Comparison of ENCODE assay signal across 27 cellular contexts in the genomic region with DNA sequence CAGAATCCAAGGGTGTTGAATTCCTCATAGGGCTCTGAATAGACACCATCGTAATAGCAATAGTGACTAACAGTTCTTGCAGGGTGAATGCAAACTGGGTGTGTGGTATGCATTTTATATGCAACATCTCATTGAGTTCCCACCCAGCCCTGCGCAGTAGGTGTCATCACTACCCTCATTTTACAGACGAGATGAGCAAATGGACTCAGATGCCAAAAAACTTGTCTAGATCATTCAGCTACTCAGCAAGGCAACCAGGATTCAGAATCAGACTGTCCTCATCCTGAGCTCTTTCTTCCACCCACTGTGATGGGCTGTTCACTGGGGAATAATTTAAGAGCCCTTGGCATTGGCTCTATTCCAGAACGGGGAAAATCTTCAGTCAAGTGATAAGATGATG.
"Had no signal": no experiment of that assay in that cellular context is flagged by ENCODE, and none has a peak within 500 bp of the region (broad histone marks: within the 10 kb centered on the region; RNA-seq: fewer than 3 reads in every experiment).

No MANE protein-coding gene starts in this region.

- H3K4me3 ChIP-seq: adrenal gland, body of pancreas had no signal

- ATAC-seq: activated CD4-positive, CD25-positive, alpha-beta regulatory T cell treated with anti-CD3 and anti-CD28 coated beads, Interleukin-2, amount 50 U/mL, for 24 hours; activated CD8-positive, alpha-beta T cell treated with anti-CD3 and anti-CD28 coated beads for 36 hours; activated naive CD8-positive, alpha-beta T cell treated with anti-CD3 and anti-CD28 coated beads, Interleukin-2, amount 50 U/mL, for 24 hours; body of pancreas; effector memory CD8-positive, alpha-beta T cell; T-helper 17 cell had no signal

- DNase-seq: activated B cell treated with CpG ODN at 0.5 μM for 24 hours; activated CD4-positive, alpha-beta T cell treated with anti-CD3 and anti-CD28 coated beads for 48 hours; activated CD4-positive, alpha-beta T cell treated with anti-CD3 and anti-CD28 coated beads, Interleukin-2, amount 50 U/mL, for 1 hour; activated CD4-positive, alpha-beta T cell treated with anti-CD3 and anti-CD28 coated beads, Interleukin-2, amount 50 U/mL, for 48 hours; activated CD8-positive, alpha-beta memory T cell treated with anti-CD3 and anti-CD28 coated beads for 24 hours; activated CD8-positive, alpha-beta T cell treated with anti-CD3 and anti-CD28 coated beads for 36 hours; activated effector memory CD4-positive, alpha-beta T cell treated with anti-CD3 and anti-CD28 coated beads, Interleukin-2, amount 50 U/mL, for 16 hours; activated naive CD4-positive, alpha-beta T cell treated with anti-CD3 and anti-CD28 coated beads for 36 hours; activated naive CD8-positive, alpha-beta T cell treated with anti-CD3 and anti-CD28 coated beads for 36 hours; activated naive CD8-positive, alpha-beta T cell treated with anti-CD3 and anti-CD28 coated beads, Interleukin-2, amount 50 U/mL, for 24 hours; activated T-cell treated with anti-CD3 and anti-CD28 coated beads, Interleukin-2, amount 50 U/mL, for 1 hour; activated T-cell treated with anti-CD3 and anti-CD28 coated beads, Interleukin-2, amount 50 U/mL, for 48 hours; adrenal gland; amygdala; aorta; body of pancreas; caudate nucleus; cortex of kidney; dermis blood vessel endothelial cell; effector CD4-positive, alpha-beta T cell; effector memory CD8-positive, alpha-beta T cell; foreskin fibroblast; head of caudate nucleus; T-helper 17 cell; T1000; WERI-Rb-1 had no signal
